Comparison of ENCODE assay signal across 7 cellular contexts in the genomic region with DNA sequence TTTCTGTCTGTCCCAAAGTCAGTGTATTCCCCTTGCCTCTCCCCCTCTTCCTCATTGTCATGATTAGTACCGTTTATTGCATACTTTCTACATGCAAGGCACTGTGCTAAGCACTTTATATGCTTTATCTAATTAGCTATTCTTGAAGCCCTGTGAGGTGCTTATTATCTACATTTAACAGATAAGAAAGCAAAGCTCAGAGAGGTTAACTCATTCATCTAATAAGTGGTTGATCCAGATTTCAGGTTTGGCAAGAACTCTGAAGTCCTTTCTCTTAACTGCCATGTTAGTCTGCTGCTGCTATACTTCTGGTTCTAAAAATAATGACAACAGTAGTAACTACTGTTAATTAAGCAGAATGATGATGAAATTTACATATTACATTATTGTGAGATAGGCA. TPM values are rescaled to one million over a fixed set of nuclear protein-coding genes. Genes with fewer than 3 reads are reported as not detected.
DNase-seq lines count a peak whose midpoint lies in the region; ATAC-seq and TF ChIP-seq lines count a peak whose summit lies in the region.

No MANE protein-coding gene starts in this region.

- 7 to 13% methylated on average over 1 of the region's 1 CpG for WGBS in gastroesophageal sphincter (ENCODE audit: low coverage in 1 of 2), 2 donors

- DNase-seq in SK-N-MC (ENCODE audit: low read depth, low spot score) (no peak), NCI-H524 treated with DMSO at 0.1 percent for 48 hours (lab: John Stamatoyannopoulos, UW) (no peak), epidermal melanocyte (ENCODE audit: insufficient read length, low spot score) (no peak)

- H3K36me3 ChIP-seq in HUES48 (ENCODE audit: control insufficient read depth, insufficient read depth, low read length): no peaks in the 10 kb centered on the region
- H3K36me3 ChIP-seq in SK-N-MC (ENCODE audit: insufficient read depth, low read length): no peaks in the 10 kb centered on the region
- H3K36me3 ChIP-seq in gastroesophageal sphincter: no peaks in the 10 kb centered on the region

- H3K27ac ChIP-seq in HUES48 (ENCODE audit: low read depth, low read length) (peak overlapping the region; percentile 82), SK-N-MC (peak overlapping the region; percentile 77), gastroesophageal sphincter (peak overlapping the region; percentile 87 to 99 (median 88)), skin epidermis (peak overlapping the region in 20 of 21 experiments; percentile 31 to 91 (median 84))

- TF ChIP-seq EP300 in gastroesophageal sphincter (IDR thresholded peaks at IDR 0.05): no peak

- TF ChIP-seq POLR2A in gastroesophageal sphincter (IDR thresholded peaks at IDR 0.05): no peak

- ATAC-seq in gastroesophageal sphincter (no peak), GM21526 (IDR thresholded peaks at IDR 0.05; ENCODE audit: low FRiP score, unreplicated experiment) (no peak)

- no peak for TF ChIP-seq CTCF in gastroesophageal sphincter (IDR thresholded peaks at IDR 0.05)

- H3K27me3 ChIP-seq in HUES48 (ENCODE audit: control insufficient read depth, insufficient read depth, low read length) (no peaks in the 10 kb centered on the region), gastroesophageal sphincter (no peaks in the 10 kb centered on the region)

- no peaks in the 10 kb centered on the region for H3K9me3 ChIP-seq in HUES48 (ENCODE audit: control insufficient read depth, insufficient read depth, low read length)
- no peaks in the 10 kb centered on the region for H3K9me3 ChIP-seq in SK-N-MC (ENCODE audit: low read depth, low read length)
- no peaks in the 10 kb centered on the region for H3K9me3 ChIP-seq in gastroesophageal sphincter

- no peak overlapping the region; the same call in 1 of the 2 replicates for H3K9ac ChIP-seq in HUES48 (ENCODE audit: low read depth, low read length)
- H3K9ac ChIP-seq in SK-N-MC (ENCODE audit: insufficient read length): peak overlapping the region; percentile 54

- H3K4me3 ChIP-seq in HUES48 (ENCODE audit: low read depth, low read length) (no peak overlapping the region), SK-N-MC (peak overlapping the region; percentile 66), gastroesophageal sphincter (no peak overlapping the region), skin epidermis (no peak overlapping the region)

- H3K4me1 ChIP-seq in HUES48 (ENCODE audit: control insufficient read depth, insufficient read depth, low read length) (peaks cover 53% of the 10 kb centered on the region), gastroesophageal sphincter (peaks cover 32 to 99% (median 36%) of the 10 kb centered on the region in 3 donors)

RNA-seq across cellular contexts. Expression of a gene that starts 13.5 kb away (rescaled TPM):
- 100 to 1,000 TPM; 210 to 360 (median 245) TPM for total RNA-seq in gastroesophageal sphincter

RNA-seq across cellular contexts. Expression of a gene that starts 49.4 kb away (rescaled TPM):
- total RNA-seq in gastroesophageal sphincter: 10 to 100 TPM in 1 of 4 donors, 1 to 10 TPM in 2, under 1 TPM in 1; 0.78 to 17.2 (median 1.1) TPM
